1 cellular context compared by ENCODE assay signal in genomic region chr4:153501578-153501977, GRCh38.
TF ChIP-seq lines count a peak whose summit lies in the region.

No MANE protein-coding gene starts in this region.

TF ChIP-seq in GM12878, 131 proteins besides CTCF, POLR2A, EP300 and RAD21 (continued from another document):
- TF ChIP-seq, protein P1, sequence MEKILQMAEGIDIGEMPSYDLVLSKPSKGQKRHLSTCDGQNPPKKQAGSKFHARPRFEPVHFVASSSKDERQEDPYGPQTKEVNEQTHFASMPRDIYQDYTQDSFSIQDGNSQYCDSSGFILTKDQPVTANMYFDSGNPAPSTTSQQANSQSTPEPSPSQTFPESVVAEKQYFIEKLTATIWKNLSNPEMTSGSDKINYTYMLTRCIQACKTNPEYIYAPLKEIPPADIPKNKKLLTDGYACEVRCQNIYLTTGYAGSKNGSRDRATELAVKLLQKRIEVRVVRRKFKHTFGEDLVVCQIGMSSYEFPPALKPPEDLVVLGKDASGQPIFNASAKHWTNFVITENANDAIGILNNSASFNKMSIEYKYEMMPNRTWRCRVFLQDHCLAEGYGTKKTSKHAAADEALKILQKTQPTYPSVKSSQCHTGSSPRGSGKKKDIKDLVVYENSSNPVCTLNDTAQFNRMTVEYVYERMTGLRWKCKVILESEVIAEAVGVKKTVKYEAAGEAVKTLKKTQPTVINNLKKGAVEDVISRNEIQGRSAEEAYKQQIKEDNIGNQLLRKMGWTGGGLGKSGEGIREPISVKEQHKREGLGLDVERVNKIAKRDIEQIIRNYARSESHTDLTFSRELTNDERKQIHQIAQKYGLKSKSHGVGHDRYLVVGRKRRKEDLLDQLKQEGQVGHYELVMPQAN (conservative IDR thresholded peaks at IDR 0.05) = no peak
- no peak for TF ChIP-seq TBL1XR1 (IDR thresholded peaks at IDR 0.05; ENCODE audit: low read depth, low read length)
- TF ChIP-seq MTA2 (IDR thresholded peaks at IDR 0.05; ENCODE audit: low read depth) = no peak
- TF ChIP-seq RB1 (IDR thresholded peaks at IDR 0.05; ENCODE audit: borderline replicate concordance) = no peak
- TF ChIP-seq SMAD5 (IDR thresholded peaks at IDR 0.05; ENCODE audit: low read depth) = no peak
- TF ChIP-seq, protein P2, sequence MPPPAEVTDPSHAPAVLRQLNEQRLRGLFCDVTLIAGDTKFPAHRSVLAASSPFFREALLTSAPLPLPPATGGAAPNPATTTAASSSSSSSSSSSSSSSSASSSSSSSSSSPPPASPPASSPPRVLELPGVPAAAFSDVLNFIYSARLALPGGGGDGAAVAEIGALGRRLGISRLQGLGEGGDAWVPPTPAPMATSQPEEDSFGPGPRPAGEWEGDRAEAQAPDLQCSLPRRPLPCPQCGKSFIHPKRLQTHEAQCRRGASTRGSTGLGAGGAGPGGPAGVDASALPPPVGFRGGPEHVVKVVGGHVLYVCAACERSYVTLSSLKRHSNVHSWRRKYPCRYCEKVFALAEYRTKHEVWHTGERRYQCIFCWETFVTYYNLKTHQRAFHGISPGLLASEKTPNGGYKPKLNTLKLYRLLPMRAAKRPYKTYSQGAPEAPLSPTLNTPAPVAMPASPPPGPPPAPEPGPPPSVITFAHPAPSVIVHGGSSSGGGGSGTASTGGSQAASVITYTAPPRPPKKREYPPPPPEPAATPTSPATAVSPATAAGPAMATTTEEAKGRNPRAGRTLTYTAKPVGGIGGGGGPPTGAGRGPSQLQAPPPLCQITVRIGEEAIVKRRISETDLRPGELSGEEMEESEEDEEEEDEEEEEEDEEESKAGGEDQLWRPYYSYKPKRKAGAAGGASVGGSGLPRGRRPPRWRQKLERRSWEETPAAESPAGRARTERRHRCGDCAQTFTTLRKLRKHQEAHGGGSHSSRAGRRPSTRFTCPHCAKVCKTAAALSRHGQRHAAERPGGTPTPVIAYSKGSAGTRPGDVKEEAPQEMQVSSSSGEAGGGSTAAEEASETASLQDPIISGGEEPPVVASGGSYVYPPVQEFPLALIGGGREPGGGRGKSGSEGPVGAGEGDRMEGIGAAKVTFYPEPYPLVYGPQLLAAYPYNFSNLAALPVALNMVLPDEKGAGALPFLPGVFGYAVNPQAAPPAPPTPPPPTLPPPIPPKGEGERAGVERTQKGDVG (CRISPR knock-in tag; IDR thresholded peaks at IDR 0.05) = no peak
- no peak for TF ChIP-seq IKZF1 (conservative IDR thresholded peaks at IDR 0.05)
- no peak for TF ChIP-seq IKZF2 (IDR thresholded peaks at IDR 0.05)
- TF ChIP-seq, protein P3, sequence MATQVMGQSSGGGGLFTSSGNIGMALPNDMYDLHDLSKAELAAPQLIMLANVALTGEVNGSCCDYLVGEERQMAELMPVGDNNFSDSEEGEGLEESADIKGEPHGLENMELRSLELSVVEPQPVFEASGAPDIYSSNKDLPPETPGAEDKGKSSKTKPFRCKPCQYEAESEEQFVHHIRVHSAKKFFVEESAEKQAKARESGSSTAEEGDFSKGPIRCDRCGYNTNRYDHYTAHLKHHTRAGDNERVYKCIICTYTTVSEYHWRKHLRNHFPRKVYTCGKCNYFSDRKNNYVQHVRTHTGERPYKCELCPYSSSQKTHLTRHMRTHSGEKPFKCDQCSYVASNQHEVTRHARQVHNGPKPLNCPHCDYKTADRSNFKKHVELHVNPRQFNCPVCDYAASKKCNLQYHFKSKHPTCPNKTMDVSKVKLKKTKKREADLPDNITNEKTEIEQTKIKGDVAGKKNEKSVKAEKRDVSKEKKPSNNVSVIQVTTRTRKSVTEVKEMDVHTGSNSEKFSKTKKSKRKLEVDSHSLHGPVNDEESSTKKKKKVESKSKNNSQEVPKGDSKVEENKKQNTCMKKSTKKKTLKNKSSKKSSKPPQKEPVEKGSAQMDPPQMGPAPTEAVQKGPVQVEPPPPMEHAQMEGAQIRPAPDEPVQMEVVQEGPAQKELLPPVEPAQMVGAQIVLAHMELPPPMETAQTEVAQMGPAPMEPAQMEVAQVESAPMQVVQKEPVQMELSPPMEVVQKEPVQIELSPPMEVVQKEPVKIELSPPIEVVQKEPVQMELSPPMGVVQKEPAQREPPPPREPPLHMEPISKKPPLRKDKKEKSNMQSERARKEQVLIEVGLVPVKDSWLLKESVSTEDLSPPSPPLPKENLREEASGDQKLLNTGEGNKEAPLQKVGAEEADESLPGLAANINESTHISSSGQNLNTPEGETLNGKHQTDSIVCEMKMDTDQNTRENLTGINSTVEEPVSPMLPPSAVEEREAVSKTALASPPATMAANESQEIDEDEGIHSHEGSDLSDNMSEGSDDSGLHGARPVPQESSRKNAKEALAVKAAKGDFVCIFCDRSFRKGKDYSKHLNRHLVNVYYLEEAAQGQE (IDR thresholded peaks at IDR 0.05; ENCODE audit: low read depth, low read length) = no peak
- TF ChIP-seq, protein P4, sequence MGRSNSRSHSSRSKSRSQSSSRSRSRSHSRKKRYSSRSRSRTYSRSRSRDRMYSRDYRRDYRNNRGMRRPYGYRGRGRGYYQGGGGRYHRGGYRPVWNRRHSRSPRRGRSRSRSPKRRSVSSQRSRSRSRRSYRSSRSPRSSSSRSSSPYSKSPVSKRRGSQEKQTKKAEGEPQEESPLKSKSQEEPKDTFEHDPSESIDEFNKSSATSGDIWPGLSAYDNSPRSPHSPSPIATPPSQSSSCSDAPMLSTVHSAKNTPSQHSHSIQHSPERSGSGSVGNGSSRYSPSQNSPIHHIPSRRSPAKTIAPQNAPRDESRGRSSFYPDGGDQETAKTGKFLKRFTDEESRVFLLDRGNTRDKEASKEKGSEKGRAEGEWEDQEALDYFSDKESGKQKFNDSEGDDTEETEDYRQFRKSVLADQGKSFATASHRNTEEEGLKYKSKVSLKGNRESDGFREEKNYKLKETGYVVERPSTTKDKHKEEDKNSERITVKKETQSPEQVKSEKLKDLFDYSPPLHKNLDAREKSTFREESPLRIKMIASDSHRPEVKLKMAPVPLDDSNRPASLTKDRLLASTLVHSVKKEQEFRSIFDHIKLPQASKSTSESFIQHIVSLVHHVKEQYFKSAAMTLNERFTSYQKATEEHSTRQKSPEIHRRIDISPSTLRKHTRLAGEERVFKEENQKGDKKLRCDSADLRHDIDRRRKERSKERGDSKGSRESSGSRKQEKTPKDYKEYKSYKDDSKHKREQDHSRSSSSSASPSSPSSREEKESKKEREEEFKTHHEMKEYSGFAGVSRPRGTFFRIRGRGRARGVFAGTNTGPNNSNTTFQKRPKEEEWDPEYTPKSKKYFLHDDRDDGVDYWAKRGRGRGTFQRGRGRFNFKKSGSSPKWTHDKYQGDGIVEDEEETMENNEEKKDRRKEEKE (IDR thresholded peaks at IDR 0.05) = no peak
- TF ChIP-seq E2F4 (IDR thresholded peaks at IDR 0.05; ENCODE audit: low read depth, low read length) = no peak
- TF ChIP-seq STAT1 (conservative IDR thresholded peaks at IDR 0.05) = no peak
- TF ChIP-seq JUNB (IDR thresholded peaks at IDR 0.05) = no peak
- no peak for TF ChIP-seq NR2C2 (IDR thresholded peaks at IDR 0.05; ENCODE audit: borderline replicate concordance, control insufficient read depth, insufficient read length, low read depth)
